Comparison of ENCODE assay signal across 8 cellular contexts in the genomic region with DNA sequence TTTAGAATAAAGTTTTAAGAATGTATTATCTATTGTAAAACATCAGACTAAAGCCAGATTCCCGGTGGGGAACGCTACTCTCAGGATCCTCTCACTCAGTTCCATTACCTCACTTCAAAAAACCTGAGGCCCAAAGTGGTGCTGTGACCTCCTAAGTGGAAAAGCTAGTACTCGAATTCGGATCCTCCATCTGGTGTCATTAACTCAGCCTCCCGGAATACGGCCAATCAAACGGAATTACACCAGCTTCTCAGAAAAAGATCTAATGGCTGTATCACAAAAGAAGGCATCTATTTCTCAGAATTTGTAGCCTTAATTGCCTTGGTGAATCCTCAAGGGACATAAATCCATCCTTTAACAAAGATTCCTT. TPM values are rescaled to one million over a fixed set of nuclear protein-coding genes. Genes with fewer than 3 reads are reported as not detected.
DNase-seq lines count a peak whose midpoint lies in the region; ATAC-seq and TF ChIP-seq lines count a peak whose summit lies in the region.

No MANE protein-coding gene starts in this region.

- DNase-seq in AG10803 (ENCODE audit: low read depth), result no peak
- DNase-seq in WTC11 (ENCODE audit: low spot score), result no peak
- DNase-seq in right cardiac atrium, result no peak

- H3K4me3 ChIP-seq in AG10803 (ENCODE audit: low read length) (peak overlapping the region; percentile 78), right cardiac atrium (ENCODE audit: low read length) (peak overlapping the region; percentile 76), skin epidermis (peak overlapping the region; percentile 69 to 96 (median 85))

- H3K27me3 ChIP-seq in right cardiac atrium (ENCODE audit: control insufficient read depth, insufficient read depth), result no peaks in the 10 kb centered on the region

- ATAC-seq in GM19043 (IDR thresholded peaks at IDR 0.05; ENCODE audit: low read depth, unreplicated experiment) (peak; percentile 1), WTC11 (peak; percentile 6; the same call in 1 of the 2 replicates), right cardiac atrium (peak; percentile 1 to 11), HG03460 (IDR thresholded peaks at IDR 0.05; ENCODE audit: unreplicated experiment) (no peak), HG03025 (IDR thresholded peaks at IDR 0.05; ENCODE audit: low FRiP score, unreplicated experiment) (no peak), HG02588 (IDR thresholded peaks at IDR 0.05; ENCODE audit: unreplicated experiment) (no peak)

- POLR2A ChIA-PET in WTC11 (lab: Charles Lee), result no interaction called here

- H3K27ac ChIP-seq in right cardiac atrium (ENCODE audit: low read length), result peak overlapping the region; percentile 89
- peak overlapping the region in 16 of 21 experiments; percentile 84 to 98 (median 94) for H3K27ac ChIP-seq in skin epidermis

- TF ChIP-seq CTCF in AG10803 (conservative IDR thresholded peaks at IDR 0.05; ENCODE audit: low read length), result no peak
- TF ChIP-seq CTCF in WTC11 (IDR thresholded peaks at IDR 0.05), result no peak

- no peaks in the 10 kb centered on the region for H3K36me3 Mint-ChIP-seq in WTC11

- H3K4me3 Mint-ChIP-seq in WTC11, result peak overlapping the region; percentile 86

- no peaks in the 10 kb centered on the region for H3K9me3 Mint-ChIP-seq in WTC11

- H3K9me3 ChIP-seq in right cardiac atrium (ENCODE audit: control insufficient read depth, low read length), result no peaks in the 10 kb centered on the region

- CTCF ChIA-PET in WTC11 (lab: Charles Lee), result interaction anchor here (0.9 to 3.3 kb wide), 11 partner anchors 11 to 810 kb away, joined by 3 to 17 read pairs (median 4); a partner anchor contains a TSS

- H3K4me1 Mint-ChIP-seq in WTC11, result peaks cover 18% of the 10 kb centered on the region

- H3K27me3 Mint-ChIP-seq in WTC11 (ENCODE audit: low read depth), result no peaks in the 10 kb centered on the region

- H3K27ac Mint-ChIP-seq in WTC11, result no peak overlapping the region

- peaks cover 6% of the 10 kb centered on the region for H3K4me1 ChIP-seq in right cardiac atrium (ENCODE audit: control insufficient read depth, insufficient read depth, low read length)

- intact Hi-C loops in right cardiac atrium (cut with DNase I), result no loop called here

- WGBS in right cardiac atrium, result 4% methylated on average over 7 of the region's 7 CpGs

TF ChIP-seq in WTC11, 78 proteins besides CTCF, POLR2A, EP300 and RAD21:
- TF ChIP-seq MYBL2 (CRISPR knock-in tag; IDR thresholded peaks at IDR 0.05) (no peak), FOXP1 (CRISPR knock-in tag; IDR thresholded peaks at IDR 0.05; ENCODE audit: borderline replicate concordance) (no peak)
- TF ChIP-seq, protein P1, sequence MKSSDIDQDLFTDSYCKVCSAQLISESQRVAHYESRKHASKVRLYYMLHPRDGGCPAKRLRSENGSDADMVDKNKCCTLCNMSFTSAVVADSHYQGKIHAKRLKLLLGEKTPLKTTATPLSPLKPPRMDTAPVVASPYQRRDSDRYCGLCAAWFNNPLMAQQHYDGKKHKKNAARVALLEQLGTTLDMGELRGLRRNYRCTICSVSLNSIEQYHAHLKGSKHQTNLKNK (CRISPR knock-in tag; IDR thresholded peaks at IDR 0.05), result no peak

RNA-seq across cellular contexts. Expression of a gene that starts 0.6 kb away (rescaled TPM):
- total RNA-seq in WTC11 (2021), result 20.3 to 28.9 TPM (median 28.8 TPM) in 3 replicates
- 10 to 100 TPM; 15.0 to 19.8 (median 18.1) TPM for total RNA-seq in right cardiac atrium
- 14.6 TPM for polyA plus RNA-seq in right cardiac atrium

RNA-seq across cellular contexts. Expression of a gene that starts 1.1 kb away (rescaled TPM):
- total RNA-seq in WTC11 (2021) (31.3 to 38.6 TPM (median 31.9 TPM) in 3 replicates), right cardiac atrium (10 to 100 TPM; 31.6 to 42.2 (median 31.7) TPM)
- polyA plus RNA-seq in right cardiac atrium, result 25.6 TPM

Comparison
In these comparisons a context has a peak if more than half of its experiments do, and no peak if none do; other contexts are left out.
1. ATAC-seq: peak in GM19043 (single experiment), WTC11 (single experiment) and right cardiac atrium (2 of 2); none in HG03460 (single experiment), HG03025 (single experiment) and HG02588 (single experiment).
2. Peak in every context shown above with its lines, with median percentiles within 50 percentile points of each other: H3K4me3 ChIP-seq.